ENCODE assay signal across 1 cellular context in the genomic region with DNA sequence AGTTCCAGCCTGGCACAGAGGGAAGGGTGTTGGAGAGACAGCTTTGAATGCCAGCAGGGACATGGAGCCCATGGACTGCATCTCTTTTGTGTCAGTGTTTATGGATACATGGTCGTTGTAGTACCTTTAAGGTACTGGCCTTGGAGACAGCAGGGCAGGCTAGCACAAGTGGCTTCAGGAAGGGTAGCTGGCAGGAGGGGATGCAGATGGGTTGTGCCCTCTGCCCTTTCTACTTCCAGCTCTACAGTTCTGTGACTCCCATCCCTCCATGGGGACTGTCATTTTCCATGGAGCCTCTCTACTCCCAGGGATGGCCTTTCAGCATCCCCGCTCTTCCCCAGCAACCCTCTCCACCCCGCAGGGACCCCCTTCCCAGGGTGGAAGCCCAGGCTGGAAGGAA.
TF ChIP-seq lines count a peak whose summit lies in the region.

No MANE protein-coding gene starts in this region.

TF ChIP-seq in HepG2, 621 proteins besides CTCF, POLR2A, EP300 and RAD21:
- TF ChIP-seq, protein P1, sequence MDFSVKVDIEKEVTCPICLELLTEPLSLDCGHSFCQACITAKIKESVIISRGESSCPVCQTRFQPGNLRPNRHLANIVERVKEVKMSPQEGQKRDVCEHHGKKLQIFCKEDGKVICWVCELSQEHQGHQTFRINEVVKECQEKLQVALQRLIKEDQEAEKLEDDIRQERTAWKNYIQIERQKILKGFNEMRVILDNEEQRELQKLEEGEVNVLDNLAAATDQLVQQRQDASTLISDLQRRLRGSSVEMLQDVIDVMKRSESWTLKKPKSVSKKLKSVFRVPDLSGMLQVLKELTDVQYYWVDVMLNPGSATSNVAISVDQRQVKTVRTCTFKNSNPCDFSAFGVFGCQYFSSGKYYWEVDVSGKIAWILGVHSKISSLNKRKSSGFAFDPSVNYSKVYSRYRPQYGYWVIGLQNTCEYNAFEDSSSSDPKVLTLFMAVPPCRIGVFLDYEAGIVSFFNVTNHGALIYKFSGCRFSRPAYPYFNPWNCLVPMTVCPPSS (IDR thresholded peaks at IDR 0.05) = no peak
- TF ChIP-seq DRAP1 (CRISPR knock-in tag; IDR thresholded peaks at IDR 0.05) (no peak), ONECUT2 (CRISPR knock-in tag; IDR thresholded peaks at IDR 0.05) (no peak), ZBTB46 (CRISPR knock-in tag; IDR thresholded peaks at IDR 0.05; ENCODE audit: borderline replicate concordance) (no peak), ZNF749 (CRISPR knock-in tag; IDR thresholded peaks at IDR 0.05; ENCODE audit: borderline replicate concordance) (no peak), THAP9 (CRISPR knock-in tag; IDR thresholded peaks at IDR 0.05; ENCODE audit: borderline replicate concordance) (no peak), ZNF576 (CRISPR knock-in tag; IDR thresholded peaks at IDR 0.05) (no peak), ZNF619 (CRISPR knock-in tag; IDR thresholded peaks at IDR 0.05) (no peak), ZNF598 (CRISPR knock-in tag; IDR thresholded peaks at IDR 0.05; ENCODE audit: borderline replicate concordance) (no peak), KDM3A (CRISPR knock-in tag; IDR thresholded peaks at IDR 0.05; ENCODE audit: low read depth) (no peak), PATZ1 (CRISPR knock-in tag; IDR thresholded peaks at IDR 0.05) (no peak), ZNF136 (CRISPR knock-in tag; IDR thresholded peaks at IDR 0.05; ENCODE audit: low read depth) (no peak), ZNF558 (CRISPR knock-in tag; IDR thresholded peaks at IDR 0.05; ENCODE audit: borderline replicate concordance) (no peak), RERE (CRISPR knock-in tag; IDR thresholded peaks at IDR 0.05; ENCODE audit: low read depth) (no peak), ZNF816 (CRISPR knock-in tag; IDR thresholded peaks at IDR 0.05; ENCODE audit: borderline replicate concordance) (no peak)
- TF ChIP-seq, protein P2, sequence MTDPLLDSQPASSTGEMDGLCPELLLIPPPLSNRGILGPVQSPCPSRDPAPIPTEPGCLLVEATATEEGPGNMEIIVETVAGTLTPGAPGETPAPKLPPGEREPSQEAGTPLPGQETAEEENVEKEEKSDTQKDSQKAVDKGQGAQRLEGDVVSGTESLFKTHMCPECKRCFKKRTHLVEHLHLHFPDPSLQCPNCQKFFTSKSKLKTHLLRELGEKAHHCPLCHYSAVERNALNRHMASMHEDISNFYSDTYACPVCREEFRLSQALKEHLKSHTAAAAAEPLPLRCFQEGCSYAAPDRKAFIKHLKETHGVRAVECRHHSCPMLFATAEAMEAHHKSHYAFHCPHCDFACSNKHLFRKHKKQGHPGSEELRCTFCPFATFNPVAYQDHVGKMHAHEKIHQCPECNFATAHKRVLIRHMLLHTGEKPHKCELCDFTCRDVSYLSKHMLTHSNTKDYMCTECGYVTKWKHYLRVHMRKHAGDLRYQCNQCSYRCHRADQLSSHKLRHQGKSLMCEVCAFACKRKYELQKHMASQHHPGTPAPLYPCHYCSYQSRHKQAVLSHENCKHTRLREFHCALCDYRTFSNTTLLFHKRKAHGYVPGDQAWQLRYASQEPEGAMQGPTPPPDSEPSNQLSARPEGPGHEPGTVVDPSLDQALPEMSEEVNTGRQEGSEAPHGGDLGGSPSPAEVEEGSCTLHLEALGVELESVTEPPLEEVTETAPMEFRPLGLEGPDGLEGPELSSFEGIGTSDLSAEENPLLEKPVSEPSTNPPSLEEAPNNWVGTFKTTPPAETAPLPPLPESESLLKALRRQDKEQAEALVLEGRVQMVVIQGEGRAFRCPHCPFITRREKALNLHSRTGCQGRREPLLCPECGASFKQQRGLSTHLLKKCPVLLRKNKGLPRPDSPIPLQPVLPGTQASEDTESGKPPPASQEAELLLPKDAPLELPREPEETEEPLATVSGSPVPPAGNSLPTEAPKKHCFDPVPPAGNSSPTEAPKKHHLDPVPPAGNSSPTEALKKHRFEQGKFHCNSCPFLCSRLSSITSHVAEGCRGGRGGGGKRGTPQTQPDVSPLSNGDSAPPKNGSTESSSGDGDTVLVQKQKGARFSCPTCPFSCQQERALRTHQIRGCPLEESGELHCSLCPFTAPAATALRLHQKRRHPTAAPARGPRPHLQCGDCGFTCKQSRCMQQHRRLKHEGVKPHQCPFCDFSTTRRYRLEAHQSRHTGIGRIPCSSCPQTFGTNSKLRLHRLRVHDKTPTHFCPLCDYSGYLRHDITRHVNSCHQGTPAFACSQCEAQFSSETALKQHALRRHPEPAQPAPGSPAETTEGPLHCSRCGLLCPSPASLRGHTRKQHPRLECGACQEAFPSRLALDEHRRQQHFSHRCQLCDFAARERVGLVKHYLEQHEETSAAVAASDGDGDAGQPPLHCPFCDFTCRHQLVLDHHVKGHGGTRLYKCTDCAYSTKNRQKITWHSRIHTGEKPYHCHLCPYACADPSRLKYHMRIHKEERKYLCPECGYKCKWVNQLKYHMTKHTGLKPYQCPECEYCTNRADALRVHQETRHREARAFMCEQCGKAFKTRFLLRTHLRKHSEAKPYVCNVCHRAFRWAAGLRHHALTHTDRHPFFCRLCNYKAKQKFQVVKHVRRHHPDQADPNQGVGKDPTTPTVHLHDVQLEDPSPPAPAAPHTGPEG (CRISPR knock-in tag; IDR thresholded peaks at IDR 0.05) = no peak
- TF ChIP-seq, protein P3, sequence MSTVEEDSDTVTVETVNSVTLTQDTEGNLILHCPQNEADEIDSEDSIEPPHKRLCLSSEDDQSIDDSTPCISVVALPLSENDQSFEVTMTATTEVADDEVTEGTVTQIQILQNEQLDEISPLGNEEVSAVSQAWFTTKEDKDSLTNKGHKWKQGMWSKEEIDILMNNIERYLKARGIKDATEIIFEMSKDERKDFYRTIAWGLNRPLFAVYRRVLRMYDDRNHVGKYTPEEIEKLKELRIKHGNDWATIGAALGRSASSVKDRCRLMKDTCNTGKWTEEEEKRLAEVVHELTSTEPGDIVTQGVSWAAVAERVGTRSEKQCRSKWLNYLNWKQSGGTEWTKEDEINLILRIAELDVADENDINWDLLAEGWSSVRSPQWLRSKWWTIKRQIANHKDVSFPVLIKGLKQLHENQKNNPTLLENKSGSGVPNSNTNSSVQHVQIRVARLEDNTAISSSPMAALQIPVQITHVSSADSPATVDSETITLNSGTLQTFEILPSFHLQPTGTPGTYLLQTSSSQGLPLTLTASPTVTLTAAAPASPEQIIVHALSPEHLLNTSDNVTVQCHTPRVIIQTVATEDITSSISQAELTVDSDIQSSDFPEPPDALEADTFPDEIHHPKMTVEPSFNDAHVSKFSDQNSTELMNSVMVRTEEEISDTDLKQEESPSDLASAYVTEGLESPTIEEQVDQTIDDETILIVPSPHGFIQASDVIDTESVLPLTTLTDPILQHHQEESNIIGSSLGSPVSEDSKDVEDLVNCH (CRISPR knock-in tag; IDR thresholded peaks at IDR 0.05) = no peak
- TF ChIP-seq, protein P4, sequence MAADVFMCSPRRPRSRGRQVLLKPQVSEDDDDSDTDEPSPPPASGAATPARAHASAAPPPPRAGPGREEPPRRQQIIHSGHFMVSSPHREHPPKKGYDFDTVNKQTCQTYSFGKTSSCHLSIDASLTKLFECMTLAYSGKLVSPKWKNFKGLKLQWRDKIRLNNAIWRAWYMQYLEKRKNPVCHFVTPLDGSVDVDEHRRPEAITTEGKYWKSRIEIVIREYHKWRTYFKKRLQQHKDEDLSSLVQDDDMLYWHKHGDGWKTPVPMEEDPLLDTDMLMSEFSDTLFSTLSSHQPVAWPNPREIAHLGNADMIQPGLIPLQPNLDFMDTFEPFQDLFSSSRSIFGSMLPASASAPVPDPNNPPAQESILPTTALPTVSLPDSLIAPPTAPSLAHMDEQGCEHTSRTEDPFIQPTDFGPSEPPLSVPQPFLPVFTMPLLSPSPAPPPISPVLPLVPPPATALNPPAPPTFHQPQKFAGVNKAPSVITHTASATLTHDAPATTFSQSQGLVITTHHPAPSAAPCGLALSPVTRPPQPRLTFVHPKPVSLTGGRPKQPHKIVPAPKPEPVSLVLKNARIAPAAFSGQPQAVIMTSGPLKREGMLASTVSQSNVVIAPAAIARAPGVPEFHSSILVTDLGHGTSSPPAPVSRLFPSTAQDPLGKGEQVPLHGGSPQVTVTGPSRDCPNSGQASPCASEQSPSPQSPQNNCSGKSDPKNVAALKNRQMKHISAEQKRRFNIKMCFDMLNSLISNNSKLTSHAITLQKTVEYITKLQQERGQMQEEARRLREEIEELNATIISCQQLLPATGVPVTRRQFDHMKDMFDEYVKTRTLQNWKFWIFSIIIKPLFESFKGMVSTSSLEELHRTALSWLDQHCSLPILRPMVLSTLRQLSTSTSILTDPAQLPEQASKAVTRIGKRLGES (CRISPR knock-in tag; IDR thresholded peaks at IDR 0.05; ENCODE audit: borderline replicate concordance) = no peak
